11 cellular contexts compared by ENCODE assay signal in genomic region chr5:143004361-143004802, GRCh38.
A peak's percentile ranks its signal among the peaks of the same experiment; 100 is the strongest.
DNase-seq lines count a peak whose midpoint lies in the region; ATAC-seq and TF ChIP-seq lines count a peak whose summit lies in the region.
"Had no signal": no experiment of that assay in that cellular context is flagged by ENCODE, and none has a peak within 500 bp of the region (broad histone marks: within the 10 kb centered on the region; RNA-seq: fewer than 3 reads in every experiment).

No MANE protein-coding gene starts in this region.

- ATAC-seq in GM18511 (IDR thresholded peaks at IDR 0.05; ENCODE audit: unreplicated experiment) (peak; percentile 49), GM21737 (IDR thresholded peaks at IDR 0.05; ENCODE audit: unreplicated experiment) (peak; percentile 47), memory B cell (ENCODE audit: low read depth) (peak; percentile 8), gastrocnemius medialis (no peak)

- H3K9me3 Mint-ChIP-seq in memory B cell, result no peaks in the 10 kb centered on the region
- H3K9me3 Mint-ChIP-seq: H9 had no signal

- no peak for TF ChIP-seq POLR2A in gastrocnemius medialis (IDR thresholded peaks at IDR 0.05)

- peak overlapping the region; percentile 88 for H3K27ac Mint-ChIP-seq in memory B cell
- H3K27ac Mint-ChIP-seq: H9 had no signal

- in situ Hi-C loops in gastrocnemius medialis (cut with MboI; ENCODE audit: low sequenced_read_pairs in 4 of 4), result loop anchor here (10.0 to 25.0 kb wide), 3 partner anchors 400 to 820 kb away; partner anchors contain the start of gene NR3C1 (in 2 of the 4)

- H3K4me2 ChIP-seq in Karpas-422 (ENCODE audit: low read depth, low read length, poor library complexity, severe bottlenecking), result no peak overlapping the region
- H3K4me2 ChIP-seq: PC-9 had no signal

- TF ChIP-seq CTCF in gastrocnemius medialis (IDR thresholded peaks at IDR 0.05 in 4 of 5, conservative IDR thresholded peaks at IDR 0.05 in 1 of 5), result no peak

- no peak overlapping the region for H3K4me3 ChIP-seq in Karpas-422 (ENCODE audit: low read length)
- no peak overlapping the region for H3K4me3 ChIP-seq in gastrocnemius medialis
- H3K4me3 ChIP-seq: PC-9 had no signal

- no peak overlapping the region for H3K27ac ChIP-seq in Karpas-422 (ENCODE audit: low read length)
- no peak overlapping the region for H3K27ac ChIP-seq in gastrocnemius medialis
- H3K27ac ChIP-seq: PC-9 had no signal

- H3K9ac ChIP-seq in Karpas-422 (ENCODE audit: low read length), result no peak overlapping the region

- no peaks in the 10 kb centered on the region for H3K27me3 Mint-ChIP-seq in memory B cell

- no peaks in the 10 kb centered on the region for H3K9me2 ChIP-seq in Karpas-422 (replicated peaks; ENCODE audit: insufficient read depth, low read length)

- no peaks in the 10 kb centered on the region for H4K20me1 ChIP-seq in Karpas-422 (ENCODE audit: insufficient read depth, low read depth, low read length)

- no peaks in the 10 kb centered on the region for H3K36me3 Mint-ChIP-seq in memory B cell

- H3K36me3 ChIP-seq in Karpas-422 (ENCODE audit: insufficient read depth, low read length) (no peaks in the 10 kb centered on the region), gastrocnemius medialis (no peaks in the 10 kb centered on the region)

- DNase-seq in Karpas-422 (peak; percentile 41), memory B cell (ENCODE audit: low spot score in 2 of 2) (peak in 1 of 2 donors; percentile 18), gastrocnemius medialis (no peak), cerebellum (ENCODE audit: low spot score) (no peak), DMS53 treated with DMSO at 0.1 percent for 48 hours (lab: John Stamatoyannopoulos, UW; ENCODE audit: unreplicated experiment) (no peak)
- no peak for DNase-seq in stimulated activated CD4-positive, alpha-beta T cell treated with anti-CD3 and anti-CD28 coated beads, Interleukin-4, amount 100 ng/mL, for 1 hour
- DNase-seq: activated CD4-positive, alpha-beta T cell treated with anti-CD3 and anti-CD28 coated beads, Interleukin-2, amount 50 U/mL, for 4 hours; H9; PC-9 had no signal

- H3K9me3 ChIP-seq in Karpas-422 (ENCODE audit: low read length) (no peaks in the 10 kb centered on the region), gastrocnemius medialis (no peaks in the 10 kb centered on the region)

- no peak overlapping the region for H3K4me3 Mint-ChIP-seq in memory B cell
- H3K4me3 Mint-ChIP-seq: H9 had no signal

- H3K4me1 ChIP-seq in Karpas-422 (ENCODE audit: low read length), result peaks cover 63% of the 10 kb centered on the region
- peaks cover 42 to 49% of the 10 kb centered on the region in 2 donors for H3K4me1 ChIP-seq in gastrocnemius medialis

- intact Hi-C loops in gastrocnemius medialis (cut with DNase I; ENCODE audit: low total_unique reads), result loop anchor here (10.0 kb wide), 1 partner anchor 260 kb away; no protein-coding TSS in a partner anchor

- H2AFZ ChIP-seq in Karpas-422 (ENCODE audit: low read length), result no peak overlapping the region
- H2AFZ ChIP-seq: PC-9 had no signal

- H3K79me2 ChIP-seq in Karpas-422 (ENCODE audit: low read length), result no peaks in the 10 kb centered on the region

- H3K27me3 ChIP-seq in Karpas-422 (ENCODE audit: low read length), result no peaks in the 10 kb centered on the region
- H3K27me3 ChIP-seq in gastrocnemius medialis, result no peaks in the 10 kb centered on the region

- H3K4me1 Mint-ChIP-seq in memory B cell, result peaks cover 36% of the 10 kb centered on the region

Comparison
In these comparisons a context has a peak if more than half of its experiments do, and no peak if none do; other contexts are left out.
1. ATAC-seq: peak in GM18511 (single experiment), GM21737 (single experiment) and memory B cell (single experiment); none in gastrocnemius medialis (0 of 2).